In genomic region chr12:122206976-122207375, GRCh38 we compare ENCODE assay signal across 23 cellular contexts. TPM values are rescaled to one million over a fixed set of nuclear protein-coding genes. Genes with fewer than 3 reads are reported as not detected.
"Had no signal": no experiment of that assay in that cellular context is flagged by ENCODE, and none has a peak within 500 bp of the region (broad histone marks: within the 10 kb centered on the region; RNA-seq: fewer than 3 reads in every experiment).

No MANE protein-coding gene starts in this region.

- H3K9me3 Mint-ChIP-seq: activated B cell treated with CpG ODN at 0.5 μM for 24 hours; activated CD8-positive, alpha-beta T cell treated with anti-CD3 and anti-CD28 coated beads for 36 hours; activated naive CD4-positive, alpha-beta T cell treated with anti-CD3 and anti-CD28 coated beads, Interleukin-2, amount 10 ng/mL, durations not matched to agents 7 days and 5 days; activated naive CD8-positive, alpha-beta T cell treated with anti-CD3 and anti-CD28 coated beads, Interleukin-2, amount 50 U/mL, for 24 hours; activated T-helper 2 cell treated with anti-CD3 and anti-CD28 coated beads, Interferon-gamma antibody, Interleukin-2, Interleukin-4, amounts not matched to agents 10 μg/mL and 5 μg/mL and 100 μg/mL, durations not matched to agents 14 hours and 24 hours and 36 hours; brain; natural killer cell; T-cell; type B pancreatic cell had no signal

- ATAC-seq: activated CD8-positive, alpha-beta T cell treated with anti-CD3 and anti-CD28 coated beads for 36 hours; activated naive CD8-positive, alpha-beta T cell treated with anti-CD3 and anti-CD28 coated beads, Interleukin-2, amount 50 U/mL, for 24 hours; left colon; lower lobe of right lung; T-cell had no signal

- H3K4me3 ChIP-seq: lower lobe of right lung, smooth muscle cell, stomach, testis had no signal

- DNase-seq: activated B cell treated with CpG ODN at 0.5 μM for 24 hours; activated CD4-positive, alpha-beta T cell treated with anti-CD3 and anti-CD28 coated beads for 4 hours; activated CD8-positive, alpha-beta T cell treated with anti-CD3 and anti-CD28 coated beads for 36 hours; activated naive CD4-positive, alpha-beta T cell treated with anti-CD3 and anti-CD28 coated beads, Interleukin-2, amount 10 ng/mL, durations not matched to agents 7 days and 5 days; activated naive CD8-positive, alpha-beta T cell treated with anti-CD3 and anti-CD28 coated beads, Interleukin-2, amount 50 U/mL, for 24 hours; activated T-cell treated with anti-CD3 and anti-CD28 coated beads, Interleukin-2, amount 50 U/mL, for 1 hour; anterior cingulate cortex; central memory CD4-positive, alpha-beta T cell; dorsolateral prefrontal cortex; left colon; lower lobe of right lung; natural killer cell; stimulated activated CD4-positive, alpha-beta T cell treated with anti-CD3 and anti-CD28 coated beads, Interleukin-4, amount 100 ng/mL, for 1 hour; stomach; T-helper 9 cell had no signal

- H3K9me3 ChIP-seq: lower lobe of right lung, stomach, testis had no signal

- H3K4me3 Mint-ChIP-seq: activated B cell treated with CpG ODN at 0.5 μM for 24 hours; activated CD8-positive, alpha-beta T cell treated with anti-CD3 and anti-CD28 coated beads for 36 hours; activated naive CD4-positive, alpha-beta T cell treated with anti-CD3 and anti-CD28 coated beads, Interleukin-2, amount 10 ng/mL, durations not matched to agents 7 days and 5 days; activated naive CD8-positive, alpha-beta T cell treated with anti-CD3 and anti-CD28 coated beads, Interleukin-2, amount 50 U/mL, for 24 hours had no signal

- H3K27me3 ChIP-seq: testis had no signal

- H3K27ac ChIP-seq: epithelial cell of prostate, lower lobe of right lung, stomach, testis had no signal

- H3K36me3 Mint-ChIP-seq: natural killer cell had no signal

- H3K4me1 ChIP-seq: testis had no signal

- H3K27ac Mint-ChIP-seq: activated B cell treated with CpG ODN at 0.5 μM for 24 hours; activated CD8-positive, alpha-beta T cell treated with anti-CD3 and anti-CD28 coated beads for 36 hours; activated naive CD4-positive, alpha-beta T cell treated with anti-CD3 and anti-CD28 coated beads, Interleukin-2, amount 10 ng/mL, durations not matched to agents 7 days and 5 days; activated naive CD8-positive, alpha-beta T cell treated with anti-CD3 and anti-CD28 coated beads, Interleukin-2, amount 50 U/mL, for 24 hours; activated T-helper 2 cell treated with anti-CD3 and anti-CD28 coated beads, Interferon-gamma antibody, Interleukin-2, Interleukin-4, amounts not matched to agents 10 μg/mL and 5 μg/mL and 100 μg/mL, durations not matched to agents 14 hours and 24 hours and 36 hours; type B pancreatic cell had no signal

RNA-seq across cellular contexts. Expression of gene B3GNT4, which starts 3.5 kb away (rescaled TPM):
- total RNA-seq: activated B cell treated with CpG ODN at 0.5 μM for 24 hours, glomerular endothelial cell, smooth muscle cell had no signal

RNA-seq across cellular contexts. Expression of gene LRRC43, which starts 24.1 kb away (rescaled TPM):
- total RNA-seq: activated B cell treated with CpG ODN at 0.5 μM for 24 hours; activated CD8-positive, alpha-beta T cell treated with anti-CD3 and anti-CD28 coated beads for 36 hours; smooth muscle cell had no signal
- polyA plus RNA-seq: stomach had no signal

RNA-seq across cellular contexts. Expression of gene IL31, which starts 33.0 kb away (rescaled TPM):
- total RNA-seq: activated B cell treated with CpG ODN at 0.5 μM for 24 hours; activated CD8-positive, alpha-beta T cell treated with anti-CD3 and anti-CD28 coated beads for 36 hours; dorsolateral prefrontal cortex; glomerular endothelial cell; left colon; lower lobe of right lung; natural killer cell; smooth muscle cell; stomach; T-cell; testis had no signal
- polyA plus RNA-seq: smooth muscle cell, stomach had no signal
